In the genomic region with DNA sequence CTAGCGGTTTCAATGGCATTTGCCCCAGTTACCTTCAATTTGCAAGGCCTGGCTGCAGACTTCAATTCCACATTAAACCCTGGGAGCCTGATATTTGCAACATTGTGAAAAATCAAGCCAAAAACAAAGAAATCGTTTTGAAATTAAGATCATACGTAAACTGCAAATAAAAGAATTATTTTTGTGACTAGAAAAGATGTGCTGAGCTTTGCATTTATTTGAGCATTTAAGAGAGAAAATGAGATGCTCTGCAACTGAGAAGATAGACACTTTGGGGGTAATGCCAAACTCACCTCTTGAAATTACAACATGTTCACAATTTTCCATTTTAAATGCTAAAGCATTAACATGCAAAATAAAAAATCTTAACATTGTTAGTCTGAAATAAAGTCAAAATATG, we compare ENCODE assay signal across 23 cellular contexts.
"Had no signal": no experiment of that assay in that cellular context is flagged by ENCODE, and none has a peak within 500 bp of the region (broad histone marks: within the 10 kb centered on the region; RNA-seq: fewer than 3 reads in every experiment).

No MANE protein-coding gene starts in this region.

- H3K27ac ChIP-seq: body of pancreas, foreskin keratinocyte, vagina had no signal

- ATAC-seq: activated CD4-positive, alpha-beta T cell treated with anti-CD3 and anti-CD28 coated beads for 36 hours; body of pancreas; foreskin keratinocyte; left colon; right cardiac atrium; stimulated activated naive CD8-positive, alpha-beta T cell treated with anti-CD3 and anti-CD28 coated beads, Interleukin-15, amount 100 ng/mL, for 72 hours; WTC11 had no signal

- H3K27me3 Mint-ChIP-seq: activated CD4-positive, alpha-beta T cell treated with anti-CD3 and anti-CD28 coated beads for 36 hours; activated naive CD8-positive, alpha-beta T cell treated with anti-CD3 and anti-CD28 coated beads, Interleukin-2, amount 10 ng/mL, durations not matched to agents 7 days and 5 days; stimulated activated naive CD8-positive, alpha-beta T cell treated with anti-CD3 and anti-CD28 coated beads, Interleukin-15, amount 100 ng/mL, for 72 hours had no signal

- H3K4me3 Mint-ChIP-seq: activated CD4-positive, alpha-beta T cell treated with anti-CD3 and anti-CD28 coated beads for 36 hours; activated naive CD8-positive, alpha-beta T cell treated with anti-CD3 and anti-CD28 coated beads, Interleukin-2, amount 10 ng/mL, durations not matched to agents 7 days and 5 days; neural crest cell; stimulated activated naive CD8-positive, alpha-beta T cell treated with anti-CD3 and anti-CD28 coated beads, Interleukin-15, amount 100 ng/mL, for 72 hours; WTC11 had no signal

- DNase-seq: activated CD4-positive, alpha-beta T cell treated with anti-CD3 and anti-CD28 coated beads for 36 hours; activated CD4-positive, alpha-beta T cell treated with anti-CD3 and anti-CD28 coated beads, Interleukin-2, amount 50 U/mL, for 48 hours; activated naive CD4-positive, alpha-beta T cell treated with Interleukin-2 at 50 U/mL for 16 hours; activated naive CD8-positive, alpha-beta T cell treated with anti-CD3 and anti-CD28 coated beads, Interleukin-2, amount 10 ng/mL, durations not matched to agents 7 days and 5 days; body of pancreas; dermis blood vessel endothelial cell; effector memory CD4-positive, alpha-beta T cell; foreskin keratinocyte; glutamatergic neuron; hypothalamus; islet precursor cell; left colon; right cardiac atrium; small intestine; stimulated activated CD4-positive, alpha-beta T cell treated with anti-CD3 and anti-CD28 coated beads, Interleukin-4, amount 100 ng/mL, for 1 hour; stimulated activated naive CD8-positive, alpha-beta T cell treated with anti-CD3 and anti-CD28 coated beads, Interleukin-15, amount 100 ng/mL, for 72 hours; trophoblast cell had no signal

- FAIRE-seq: small intestine had no signal

- H3K27me3 ChIP-seq: body of pancreas, foreskin keratinocyte, vagina had no signal

- H3K27ac Mint-ChIP-seq: activated CD4-positive, alpha-beta T cell treated with anti-CD3 and anti-CD28 coated beads for 36 hours; activated naive CD8-positive, alpha-beta T cell treated with anti-CD3 and anti-CD28 coated beads, Interleukin-2, amount 10 ng/mL, durations not matched to agents 7 days and 5 days; activated T-helper 2 cell treated with anti-CD3 and anti-CD28 coated beads, Interferon-gamma antibody, Interleukin-2, Interleukin-4, amounts not matched to agents 10 μg/mL and 5 μg/mL and 100 μg/mL, durations not matched to agents 14 hours and 24 hours and 36 hours; stimulated activated naive CD8-positive, alpha-beta T cell treated with anti-CD3 and anti-CD28 coated beads, Interleukin-15, amount 100 ng/mL, for 72 hours had no signal

- H3K4me3 ChIP-seq: body of pancreas, lung, prostate gland, vagina had no signal

- H3K9me3 Mint-ChIP-seq: activated naive CD8-positive, alpha-beta T cell treated with anti-CD3 and anti-CD28 coated beads, Interleukin-2, amount 10 ng/mL, durations not matched to agents 7 days and 5 days; activated T-helper 2 cell treated with anti-CD3 and anti-CD28 coated beads, Interferon-gamma antibody, Interleukin-2, Interleukin-4, amounts not matched to agents 10 μg/mL and 5 μg/mL and 100 μg/mL, durations not matched to agents 14 hours and 24 hours and 36 hours; neural crest cell; stimulated activated naive CD8-positive, alpha-beta T cell treated with anti-CD3 and anti-CD28 coated beads, Interleukin-15, amount 100 ng/mL, for 72 hours; WTC11 had no signal

- H3K4me1 Mint-ChIP-seq: neural crest cell; stimulated activated naive CD8-positive, alpha-beta T cell treated with anti-CD3 and anti-CD28 coated beads, Interleukin-15, amount 100 ng/mL, for 72 hours had no signal

- H3K4me1 ChIP-seq: body of pancreas, prostate gland, vagina had no signal

- H3K9me3 ChIP-seq: body of pancreas, prostate gland, vagina had no signal
